ENCODE assay signal across 7 cellular contexts in the genomic region with DNA sequence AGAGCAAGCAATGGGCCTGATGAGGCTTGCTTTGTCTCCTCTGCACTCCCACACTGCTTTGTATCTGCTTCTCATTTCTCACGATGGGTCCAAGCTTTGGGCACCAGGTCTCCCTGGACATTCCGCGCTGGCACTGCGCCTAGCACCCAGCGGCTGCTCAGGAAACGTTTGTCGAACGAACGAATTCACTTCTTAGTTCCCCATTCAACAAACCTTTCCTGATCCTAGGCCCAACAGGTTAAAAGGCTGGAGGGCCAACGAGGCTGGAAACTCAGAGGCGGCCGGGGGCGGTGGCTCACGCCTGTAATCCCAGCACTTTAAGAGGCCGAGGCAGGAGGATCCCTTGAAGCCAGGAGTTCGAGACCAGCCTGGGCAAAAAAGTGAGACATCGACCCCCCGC. TPM values are rescaled to one million over a fixed set of nuclear protein-coding genes. Genes with fewer than 3 reads are reported as not detected.
DNase-seq lines count a peak whose midpoint lies in the region; ATAC-seq and TF ChIP-seq lines count a peak whose summit lies in the region.

No MANE protein-coding gene starts in this region.

- H3K4me2 ChIP-seq in smooth muscle cell: peak overlapping the region; percentile 89

- peaks cover 42% of the 10 kb centered on the region for H4K20me1 ChIP-seq in smooth muscle cell (ENCODE audit: low read depth)

- peak overlapping the region; percentile 93 for H3K27ac ChIP-seq in WERI-Rb-1
- peak overlapping the region; percentile 80 to 84 (median 82) for H3K27ac ChIP-seq in gastroesophageal sphincter
- H3K27ac ChIP-seq in smooth muscle cell (ENCODE audit: low read depth): peak overlapping the region; percentile 98

- peak overlapping the region; percentile 97 for H3K9ac ChIP-seq in smooth muscle cell (ENCODE audit: low read depth)

- H3K36me3 ChIP-seq in WERI-Rb-1: peaks cover 27% of the 10 kb centered on the region
- peaks cover 0 to 4% of the 10 kb centered on the region in 2 donors for H3K36me3 ChIP-seq in gastroesophageal sphincter
- no peaks in the 10 kb centered on the region for H3K36me3 ChIP-seq in smooth muscle cell (ENCODE audit: low read depth)

- no peak for TF ChIP-seq POLR2A in gastroesophageal sphincter (IDR thresholded peaks at IDR 0.05)

- WGBS in gastroesophageal sphincter (ENCODE audit: low coverage in 1 of 2), 2 donors: 0 to 7% methylated on average over 1 to 3 of the region's 18 CpGs
- 2% methylated on average over 18 of the region's 18 CpGs for WGBS in smooth muscle cell (ENCODE audit: low lambda C conversion rate)

- H3K4me3 ChIP-seq in HFF-Myc (replicated peaks; ENCODE audit: low read depth, low read length) (peak overlapping the region; percentile 93), WERI-Rb-1 (ENCODE audit: low read depth, low read length) (peak overlapping the region; percentile 57), gastroesophageal sphincter (peak overlapping the region; percentile 63 to 98), smooth muscle cell (peak overlapping the region; percentile 80)

- H3K9me3 ChIP-seq in WERI-Rb-1 (ENCODE audit: severe bottlenecking) (no peaks in the 10 kb centered on the region), gastroesophageal sphincter (no peaks in the 10 kb centered on the region), smooth muscle cell (replicated peaks; ENCODE audit: low read depth) (no peaks in the 10 kb centered on the region)

- peak overlapping the region; percentile 42 for H2AFZ ChIP-seq in smooth muscle cell (ENCODE audit: low read depth)

- H3K4me1 ChIP-seq in gastroesophageal sphincter (peaks cover 0 to 66% (median 33%) of the 10 kb centered on the region in 3 donors), smooth muscle cell (ENCODE audit: low read depth) (peaks cover 47% of the 10 kb centered on the region)

- DNase-seq in HFF-Myc (ENCODE audit: extremely low read depth, low read depth) (no peak), WERI-Rb-1 (no peak), smooth muscle cell (lab: John Stamatoyannopoulos, UW; ENCODE audit: unreplicated experiment) (no peak)

- TF ChIP-seq EP300 in gastroesophageal sphincter (IDR thresholded peaks at IDR 0.05): no peak

- peaks cover 84% of the 10 kb centered on the region for H3K79me2 ChIP-seq in smooth muscle cell (ENCODE audit: low read depth)

- H3K27me3 ChIP-seq in WERI-Rb-1 (ENCODE audit: insufficient read depth, low read depth, severe bottlenecking): no peaks in the 10 kb centered on the region
- H3K27me3 ChIP-seq in gastroesophageal sphincter: no peaks in the 10 kb centered on the region
- no peaks in the 10 kb centered on the region for H3K27me3 ChIP-seq in smooth muscle cell (ENCODE audit: low read depth)

- ATAC-seq in gastroesophageal sphincter (no peak), HG03442 (IDR thresholded peaks at IDR 0.05; ENCODE audit: unreplicated experiment) (no peak), HG02678 (IDR thresholded peaks at IDR 0.05; ENCODE audit: unreplicated experiment) (no peak), GM18858 (IDR thresholded peaks at IDR 0.05; ENCODE audit: unreplicated experiment) (no peak)

- TF ChIP-seq CTCF in HFF-Myc (IDR thresholded peaks at IDR 0.05; ENCODE audit: low read depth, low read length, missing control alignments) (no peak), WERI-Rb-1 (IDR thresholded peaks at IDR 0.05; ENCODE audit: low read depth, low read length) (no peak), gastroesophageal sphincter (IDR thresholded peaks at IDR 0.05) (no peak), smooth muscle cell (IDR thresholded peaks at IDR 0.05; ENCODE audit: borderline replicate concordance, insufficient read depth, poor library complexity, severe bottlenecking) (no peak)

- H3F3A ChIP-seq in smooth muscle cell (ENCODE audit: low read depth): peaks cover 22% of the 10 kb centered on the region

RNA-seq across cellular contexts. Expression of a gene that starts 1.0 kb away (rescaled TPM):
- total RNA-seq in gastroesophageal sphincter (10 to 100 TPM; 30.5 to 50.5 (median 33.3) TPM), smooth muscle cell (42.4 and 53.5 TPM in 2 replicates)
- 79.8 and 84.3 TPM in 2 replicates for polyA plus RNA-seq in smooth muscle cell

RNA-seq across cellular contexts. Expression of a gene that starts 17.4 kb away (rescaled TPM):
- total RNA-seq in gastroesophageal sphincter (10 to 100 TPM; 16.5 to 28.0 (median 20.3) TPM), smooth muscle cell (4.0 and 4.2 TPM in 2 replicates)
- polyA plus RNA-seq in smooth muscle cell: 2.7 and 4.1 TPM in 2 replicates
